In genomic region chr12:69428351-69429048, GRCh38 we compare ENCODE assay signal across 1 cellular context.
TF ChIP-seq lines count a peak whose summit lies in the region.

No MANE protein-coding gene starts in this region.

TF ChIP-seq in IMR-90, 13 proteins besides CTCF, POLR2A, EP300 and RAD21 (continued from another document):
- TF ChIP-seq BHLHE40 (IDR thresholded peaks at IDR 0.05; ENCODE audit: low read depth, low read length) (no peak), USF2 (IDR thresholded peaks at IDR 0.05; ENCODE audit: low read depth, low read length) (no peak), CHD1 (IDR thresholded peaks at IDR 0.05; ENCODE audit: low read depth, low read length) (no peak), RFX5 (IDR thresholded peaks at IDR 0.05; ENCODE audit: low read depth, low read length) (no peak)
